1 cellular context compared by ENCODE assay signal in genomic region chr2:101309211-101309700, GRCh38.
TF ChIP-seq lines count a peak whose summit lies in the region.

No MANE protein-coding gene starts in this region.

TF ChIP-seq in IMR-90, 13 proteins besides CTCF, POLR2A, EP300 and RAD21 (continued from another document):
- TF ChIP-seq, protein P1, sequence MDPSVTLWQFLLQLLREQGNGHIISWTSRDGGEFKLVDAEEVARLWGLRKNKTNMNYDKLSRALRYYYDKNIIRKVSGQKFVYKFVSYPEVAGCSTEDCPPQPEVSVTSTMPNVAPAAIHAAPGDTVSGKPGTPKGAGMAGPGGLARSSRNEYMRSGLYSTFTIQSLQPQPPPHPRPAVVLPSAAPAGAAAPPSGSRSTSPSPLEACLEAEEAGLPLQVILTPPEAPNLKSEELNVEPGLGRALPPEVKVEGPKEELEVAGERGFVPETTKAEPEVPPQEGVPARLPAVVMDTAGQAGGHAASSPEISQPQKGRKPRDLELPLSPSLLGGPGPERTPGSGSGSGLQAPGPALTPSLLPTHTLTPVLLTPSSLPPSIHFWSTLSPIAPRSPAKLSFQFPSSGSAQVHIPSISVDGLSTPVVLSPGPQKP (IDR thresholded peaks at IDR 0.05; ENCODE audit: borderline replicate concordance, low read depth, low read length) = no peak
- no peak for TF ChIP-seq CEBPB (IDR thresholded peaks at IDR 0.05; ENCODE audit: low read depth, low read length)
- TF ChIP-seq MAZ (IDR thresholded peaks at IDR 0.05; ENCODE audit: borderline replicate concordance, low read depth, low read length) = no peak
- TF ChIP-seq CHD1 (IDR thresholded peaks at IDR 0.05; ENCODE audit: low read depth, low read length) = no peak
